ENCODE assay signal across 19 cellular contexts in the genomic region with DNA sequence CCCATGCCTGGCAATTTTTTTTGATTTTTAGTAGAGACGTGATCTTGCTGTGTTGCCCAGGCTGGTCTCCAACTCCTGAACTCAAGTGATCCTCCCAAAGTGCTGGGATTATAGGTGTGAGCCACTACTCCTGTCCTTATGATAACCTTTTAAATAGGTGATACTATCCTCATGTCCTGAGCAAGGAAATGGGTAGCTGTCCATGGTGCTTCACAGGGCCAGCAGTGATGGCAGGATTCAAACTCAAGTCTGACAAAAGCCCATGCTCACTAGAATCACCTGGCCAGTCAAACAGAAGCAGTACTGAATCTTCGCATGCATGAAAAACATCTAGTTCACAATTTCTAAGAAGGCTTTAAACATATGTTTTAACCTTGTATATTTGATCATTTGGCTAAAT.
DNase-seq lines count a peak whose midpoint lies in the region; ATAC-seq and TF ChIP-seq lines count a peak whose summit lies in the region.
"Had no signal": no experiment of that assay in that cellular context is flagged by ENCODE, and none has a peak within 500 bp of the region (broad histone marks: within the 10 kb centered on the region; RNA-seq: fewer than 3 reads in every experiment).

No MANE protein-coding gene starts in this region.

- no peaks in the 10 kb centered on the region for H3K27me3 ChIP-seq in HCT116 (ENCODE audit: insufficient read depth, low read length)

- ATAC-seq in HCT116 (no peak), GM21786 (IDR thresholded peaks at IDR 0.05; ENCODE audit: unreplicated experiment) (no peak)

- RAD21 ChIA-PET in HCT116 (lab: Charles Lee; ENCODE audit: low non-redundant PET in 1 of 2, low total read pairs in 2 of 2, uncharacterized antibody in 2 of 2, unreplicated experiment in 2 of 2) = no interaction called here

- H2AFZ ChIP-seq in HCT116 (ENCODE audit: low read depth, low read length, poor library complexity, severe bottlenecking) = no peak overlapping the region

- no peaks in the 10 kb centered on the region for H3K36me3 ChIP-seq in HCT116 (ENCODE audit: control insufficient read depth in 1 of 2, insufficient read depth in 2 of 2, low read length in 2 of 2)

- no peak overlapping the region for H3K9ac ChIP-seq in HCT116 (ENCODE audit: low read length)

- BruUV-seq in HCT116 (replicated peaks; lab: Mats Ljungman, UMichigan) = no TSS peak

- no peaks in the 10 kb centered on the region for H3K79me2 ChIP-seq in HCT116 (ENCODE audit: insufficient read depth, low read length)

- H3K27ac ChIP-seq in HCT116 (ENCODE audit: low read depth, low read length) = no peak overlapping the region
- H3K27ac ChIP-seq: C4-2B had no signal

- TF ChIP-seq CTCF in HCT116 (IDR thresholded peaks at IDR 0.05 in 2 of 3, conservative IDR thresholded peaks at IDR 0.05 in 1 of 3; ENCODE audit: borderline replicate concordance in 1 of 3, insufficient read depth in 1 of 3, low read depth in 2 of 3, low read length in 2 of 3) = no peak
- TF ChIP-seq CTCF in choroid plexus epithelial cell (conservative IDR thresholded peaks at IDR 0.05; ENCODE audit: low read depth, low read length) = no peak

- no peak for TF ChIP-seq RAD21 in HCT116 (IDR thresholded peaks at IDR 0.05; ENCODE audit: low read depth)

- TF ChIP-seq POLR2A in HCT116 (IDR thresholded peaks at IDR 0.05; ENCODE audit: borderline replicate concordance, extremely low read depth, insufficient read depth, insufficient read length) = no peak

- DNase-seq in HCT116 (ENCODE audit: low read depth, low spot score) = no peak
- DNase-seq in LHCN-M2 (ENCODE audit: low read depth) = peak; percentile 2
- peak; percentile 5 for DNase-seq in choroid plexus epithelial cell (ENCODE audit: low read depth)
- peak; percentile 8 for DNase-seq in kidney tubule cell (ENCODE audit: low spot score)
- DNase-seq in NCI-H146 (lab: John Stamatoyannopoulos, UW) = no peak
- no peak for DNase-seq in T-helper 1 cell
- DNase-seq: AML-193, H9, Kasumi-1, NCI-H1105, NCI-H1694 treated with DMSO at 0.1 percent for 48 hours, NCI-H2107, NCI-H2227 treated with DMSO at 0.1 percent for 48 hours, NCI-H510A treated with DMSO at 0.1 percent for 48 hours, NCI-H82, RPMI8226, SHP77 treated with DMSO at 0.1 percent for 48 hours had no signal

- POLR2A ChIA-PET in HCT116 (lab: Charles Lee) = no interaction called here

- H4K20me1 ChIP-seq in HCT116 (ENCODE audit: insufficient read depth) = no peaks in the 10 kb centered on the region

- no peaks in the 10 kb centered on the region for H3K9me3 ChIP-seq in HCT116 (ENCODE audit: control insufficient read depth in 1 of 2, insufficient read depth in 1 of 2, low read depth in 1 of 2, low read length in 2 of 2)

- H3K4me3 ChIP-seq in HCT116 (replicated peaks in 1 of 2; ENCODE audit: low read depth in 1 of 2, low read length in 2 of 2) (no peak overlapping the region), choroid plexus epithelial cell (ENCODE audit: low read depth, low read length) (no peak overlapping the region)

- no peaks in the 10 kb centered on the region for H3K9me2 ChIP-seq in HCT116 (ENCODE audit: insufficient read depth)

- H3K4me1 ChIP-seq in HCT116 (ENCODE audit: control insufficient read depth in 1 of 2, insufficient read depth in 2 of 2, low read length in 2 of 2) = no peaks in the 10 kb centered on the region

- intact Hi-C loops in HCT116 (cut with micrococcal nuclease) = no loop called here

- CTCF ChIA-PET in HCT116 (lab: Charles Lee) = no interaction called here

- H3K4me2 ChIP-seq in HCT116 (ENCODE audit: low read length) = no peak overlapping the region

TF ChIP-seq in HCT116, 20 proteins besides CTCF, POLR2A, EP300 and RAD21:
- TF ChIP-seq, protein P1, sequence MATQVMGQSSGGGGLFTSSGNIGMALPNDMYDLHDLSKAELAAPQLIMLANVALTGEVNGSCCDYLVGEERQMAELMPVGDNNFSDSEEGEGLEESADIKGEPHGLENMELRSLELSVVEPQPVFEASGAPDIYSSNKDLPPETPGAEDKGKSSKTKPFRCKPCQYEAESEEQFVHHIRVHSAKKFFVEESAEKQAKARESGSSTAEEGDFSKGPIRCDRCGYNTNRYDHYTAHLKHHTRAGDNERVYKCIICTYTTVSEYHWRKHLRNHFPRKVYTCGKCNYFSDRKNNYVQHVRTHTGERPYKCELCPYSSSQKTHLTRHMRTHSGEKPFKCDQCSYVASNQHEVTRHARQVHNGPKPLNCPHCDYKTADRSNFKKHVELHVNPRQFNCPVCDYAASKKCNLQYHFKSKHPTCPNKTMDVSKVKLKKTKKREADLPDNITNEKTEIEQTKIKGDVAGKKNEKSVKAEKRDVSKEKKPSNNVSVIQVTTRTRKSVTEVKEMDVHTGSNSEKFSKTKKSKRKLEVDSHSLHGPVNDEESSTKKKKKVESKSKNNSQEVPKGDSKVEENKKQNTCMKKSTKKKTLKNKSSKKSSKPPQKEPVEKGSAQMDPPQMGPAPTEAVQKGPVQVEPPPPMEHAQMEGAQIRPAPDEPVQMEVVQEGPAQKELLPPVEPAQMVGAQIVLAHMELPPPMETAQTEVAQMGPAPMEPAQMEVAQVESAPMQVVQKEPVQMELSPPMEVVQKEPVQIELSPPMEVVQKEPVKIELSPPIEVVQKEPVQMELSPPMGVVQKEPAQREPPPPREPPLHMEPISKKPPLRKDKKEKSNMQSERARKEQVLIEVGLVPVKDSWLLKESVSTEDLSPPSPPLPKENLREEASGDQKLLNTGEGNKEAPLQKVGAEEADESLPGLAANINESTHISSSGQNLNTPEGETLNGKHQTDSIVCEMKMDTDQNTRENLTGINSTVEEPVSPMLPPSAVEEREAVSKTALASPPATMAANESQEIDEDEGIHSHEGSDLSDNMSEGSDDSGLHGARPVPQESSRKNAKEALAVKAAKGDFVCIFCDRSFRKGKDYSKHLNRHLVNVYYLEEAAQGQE (IDR thresholded peaks at IDR 0.05; ENCODE audit: low read depth) = peak; percentile 76
- no peak for TF ChIP-seq SP1 (IDR thresholded peaks at IDR 0.05; ENCODE audit: low read depth)
- TF ChIP-seq, protein P2, sequence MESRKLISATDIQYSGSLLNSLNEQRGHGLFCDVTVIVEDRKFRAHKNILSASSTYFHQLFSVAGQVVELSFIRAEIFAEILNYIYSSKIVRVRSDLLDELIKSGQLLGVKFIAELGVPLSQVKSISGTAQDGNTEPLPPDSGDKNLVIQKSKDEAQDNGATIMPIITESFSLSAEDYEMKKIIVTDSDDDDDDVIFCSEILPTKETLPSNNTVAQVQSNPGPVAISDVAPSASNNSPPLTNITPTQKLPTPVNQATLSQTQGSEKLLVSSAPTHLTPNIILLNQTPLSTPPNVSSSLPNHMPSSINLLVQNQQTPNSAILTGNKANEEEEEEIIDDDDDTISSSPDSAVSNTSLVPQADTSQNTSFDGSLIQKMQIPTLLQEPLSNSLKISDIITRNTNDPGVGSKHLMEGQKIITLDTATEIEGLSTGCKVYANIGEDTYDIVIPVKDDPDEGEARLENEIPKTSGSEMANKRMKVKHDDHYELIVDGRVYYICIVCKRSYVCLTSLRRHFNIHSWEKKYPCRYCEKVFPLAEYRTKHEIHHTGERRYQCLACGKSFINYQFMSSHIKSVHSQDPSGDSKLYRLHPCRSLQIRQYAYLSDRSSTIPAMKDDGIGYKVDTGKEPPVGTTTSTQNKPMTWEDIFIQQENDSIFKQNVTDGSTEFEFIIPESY (IDR thresholded peaks at IDR 0.05; ENCODE audit: extremely low read depth, insufficient replicate concordance, low read length) = no peak

Comparison
In these comparisons a context has a peak if more than half of its experiments do, and no peak if none do; other contexts are left out.
1. DNase-seq: peak in LHCN-M2 (single experiment), choroid plexus epithelial cell (single experiment) and kidney tubule cell (single experiment); none in HCT116 (single experiment), NCI-H146 (single experiment) and T-helper 1 cell (0 of 5).